ENCODE assay signal across 8 cellular contexts in genomic region chr19:3556423-3556977, GRCh38. TPM values are rescaled to one million over a fixed set of nuclear protein-coding genes. Genes with fewer than 3 reads are reported as not detected.
A peak's percentile ranks its signal among the peaks of the same experiment; 100 is the strongest.
DNase-seq lines count a peak whose midpoint lies in the region; ATAC-seq and TF ChIP-seq lines count a peak whose summit lies in the region.

No MANE protein-coding gene starts in this region.

- H3K4me1 ChIP-seq in rectal smooth muscle tissue (ENCODE audit: control insufficient read depth, insufficient read depth, low read length): peaks cover 4% of the 10 kb centered on the region

- TF ChIP-seq CTCF in fibroblast of pulmonary artery (IDR thresholded peaks at IDR 0.05; ENCODE audit: low read length, missing control alignments) (no peak), GM10266 (IDR thresholded peaks at IDR 0.05; ENCODE audit: control insufficient read depth, insufficient read depth, low read depth, missing control alignments) (no peak)

- peak; percentile 57 for DNase-seq in SK-MEL-5 (ENCODE audit: low read depth, low spot score)
- no peak for DNase-seq in fibroblast of pulmonary artery (ENCODE audit: low read depth)
- DNase-seq in GM10266 (ENCODE audit: extremely low spot score): no peak
- no peak for DNase-seq in HCEC 1CT
- no peak for DNase-seq in HuH-7 (ENCODE audit: low spot score)

- H3K36me3 ChIP-seq in rectal smooth muscle tissue (ENCODE audit: control insufficient read depth, insufficient read depth, low read length): no peaks in the 10 kb centered on the region

- H3K4me3 ChIP-seq in GM08714 (ENCODE audit: low read length) (peak overlapping the region; percentile 62), fibroblast of pulmonary artery (replicated peaks; ENCODE audit: low read depth, low read length) (peak overlapping the region; percentile 70), rectal smooth muscle tissue (ENCODE audit: low read length) (peak overlapping the region; percentile 75)

- no peak for ATAC-seq in GM18519 (IDR thresholded peaks at IDR 0.05; ENCODE audit: low FRiP score, unreplicated experiment)

- peak overlapping the region; percentile 66 for H3K9ac ChIP-seq in rectal smooth muscle tissue (ENCODE audit: low read length)

- no peak overlapping the region for H3K27ac ChIP-seq in rectal smooth muscle tissue (ENCODE audit: low read depth, low read length)

- in situ Hi-C loops in SK-MEL-5 (cut with HindIII; ENCODE audit: low pct_unique_long_range_greater_than_20kb, low sequenced_read_pairs): no loop called here

- H3K27me3 ChIP-seq in rectal smooth muscle tissue (ENCODE audit: control insufficient read depth, insufficient read depth, low read length): no peaks in the 10 kb centered on the region

RNA-seq across cellular contexts. Expression of gene MFSD12, which starts 0.9 kb away (rescaled TPM):
- total RNA-seq in SK-MEL-5 (2014; rRNA removed; shearing (Covaris generic)): 2,457 and 2,669 TPM in 2 replicates
- 3,611 and 3,895 TPM in 2 replicates for polyA plus RNA-seq in SK-MEL-5 (2015; cell fraction: cytosol; rRNA removed)
- polyA plus RNA-seq in SK-MEL-5 (2015; cell fraction: nucleus; rRNA removed): 2,394 and 2,412 TPM in 2 replicates

RNA-seq across cellular contexts. Expression of gene HMG20B, which starts 16.2 kb away (rescaled TPM):
- total RNA-seq in SK-MEL-5 (2014; rRNA removed; shearing (Covaris generic)): 550 and 588 TPM in 2 replicates
- polyA plus RNA-seq in SK-MEL-5 (2015; cell fraction: cytosol; rRNA removed): 1,015 and 1,089 TPM in 2 replicates
- polyA plus RNA-seq in SK-MEL-5 (2015; cell fraction: nucleus; rRNA removed): 1,678 and 1,969 TPM in 2 replicates

RNA-seq across cellular contexts. Expression of gene TEKTIP1, which starts 17.5 kb away (rescaled TPM):
- total RNA-seq in SK-MEL-5 (2014; rRNA removed; shearing (Covaris generic)): not detected in 2 replicates
- not detected in 2 replicates for polyA plus RNA-seq in SK-MEL-5 (2015; cell fraction: cytosol; rRNA removed)
- not detected in 2 replicates for polyA plus RNA-seq in SK-MEL-5 (2015; cell fraction: nucleus; rRNA removed)

RNA-seq across cellular contexts. Expression of gene GIPC3, which starts 28.8 kb away (rescaled TPM):
- total RNA-seq in SK-MEL-5 (2014; rRNA removed; shearing (Covaris generic)): 0.29 and 0.45 TPM in 2 replicates
- polyA plus RNA-seq in SK-MEL-5 (2015; cell fraction: cytosol; rRNA removed): 0.83 and 1.2 TPM in 2 replicates
- 0.57 and 0.76 TPM in 2 replicates for polyA plus RNA-seq in SK-MEL-5 (2015; cell fraction: nucleus; rRNA removed)

RNA-seq across cellular contexts. Expression of gene TBXA2R, which starts 50.2 kb away (rescaled TPM):
- 0.16 and 0.27 TPM in 2 replicates for total RNA-seq in SK-MEL-5 (2014; rRNA removed; shearing (Covaris generic))
- 1.00 and 1.5 TPM in 2 replicates for polyA plus RNA-seq in SK-MEL-5 (2015; cell fraction: cytosol; rRNA removed)
- polyA plus RNA-seq in SK-MEL-5 (2015; cell fraction: nucleus; rRNA removed): 0.32 TPM in 1 of 2 replicates, not detected in the other
